In genomic region chr6:78768242-78768641, GRCh38 we compare ENCODE assay signal across 18 cellular contexts.
"Had no signal": no experiment of that assay in that cellular context is flagged by ENCODE, and none has a peak within 500 bp of the region (broad histone marks: within the 10 kb centered on the region; RNA-seq: fewer than 3 reads in every experiment).

No MANE protein-coding gene starts in this region.

- H3K27ac Mint-ChIP-seq: memory B cell, naive B cell had no signal

- ATAC-seq: foreskin keratinocyte, gastroesophageal sphincter, heart left ventricle, left cardiac atrium, left lung, left ventricle myocardium superior, lower lobe of right lung had no signal

- H3K4me1 Mint-ChIP-seq: memory B cell, naive B cell had no signal

- H3K4me3 Mint-ChIP-seq: memory B cell, naive B cell had no signal

- H3K4me1 ChIP-seq: esophagus muscularis mucosa, foreskin keratinocyte, gastroesophageal sphincter, heart left ventricle, left lung, lower lobe of right lung had no signal

- H3K27me3 Mint-ChIP-seq: naive B cell had no signal

- H3K36me3 Mint-ChIP-seq: memory B cell had no signal

- H3K4me3 ChIP-seq: coronary artery, dorsolateral prefrontal cortex, esophagus muscularis mucosa, gastroesophageal sphincter, heart left ventricle, left lung, lower lobe of right lung had no signal

- H3K27me3 ChIP-seq: dorsolateral prefrontal cortex, esophagus muscularis mucosa, foreskin keratinocyte, gastroesophageal sphincter, heart left ventricle, left lung had no signal

- H3K27ac ChIP-seq: coronary artery, dorsolateral prefrontal cortex, esophagus muscularis mucosa, foreskin keratinocyte, gastroesophageal sphincter, heart left ventricle, left lung, lower lobe of right lung had no signal

- H3K9me3 ChIP-seq: esophagus muscularis mucosa, lower lobe of right lung had no signal

- DNase-seq: dermis blood vessel endothelial cell; dorsolateral prefrontal cortex; effector CD4-positive, alpha-beta T cell; effector memory CD4-positive, alpha-beta T cell; foreskin keratinocyte; heart left ventricle; hippocampal formation; left cardiac atrium; left lung; left ventricle myocardium superior; lower lobe of right lung; mesendoderm; midbrain; naive B cell had no signal

- H3K36me3 ChIP-seq: esophagus muscularis mucosa, gastroesophageal sphincter, heart left ventricle, left lung, lower lobe of right lung had no signal
